Comparison of ENCODE assay signal across 13 cellular contexts in genomic region chr12:67919406-67919805, GRCh38.
DNase-seq lines count a peak whose midpoint lies in the region; ATAC-seq lines count a peak whose summit lies in the region.
"Had no signal": no experiment of that assay in that cellular context is flagged by ENCODE, and none has a peak within 500 bp of the region (broad histone marks: within the 10 kb centered on the region; RNA-seq: fewer than 3 reads in every experiment).

No MANE protein-coding gene starts in this region.

- peak overlapping the region; percentile 65 for H3K27ac ChIP-seq in epithelial cell of prostate
- H3K27ac ChIP-seq: C4-2B had no signal

- no peak for ATAC-seq in GM19463 (IDR thresholded peaks at IDR 0.05; ENCODE audit: unreplicated experiment)
- ATAC-seq: activated naive CD4-positive, alpha-beta T cell treated with anti-CD3 and anti-CD28 coated beads, Interleukin-2, amount 50 U/mL, for 72 hours; K562 had no signal

- peak; percentile 34 for DNase-seq in GM03348 (ENCODE audit: low spot score)
- DNase-seq in RPMI7951 (ENCODE audit: low read depth), result peak; percentile 30
- no peak for DNase-seq in epithelial cell of prostate (ENCODE audit: low read depth, low spot score)
- DNase-seq in renal cortical epithelial cell (ENCODE audit: low read depth), result peak; percentile 77
- DNase-seq in H4 (ENCODE audit: low spot score), result no peak
- DNase-seq in effector CD4-positive, alpha-beta T cell, result no peak
- DNase-seq: activated CD4-positive, alpha-beta T cell treated with anti-CD3 and anti-CD28 coated beads, Interleukin-2, amount 10 ng/mL, durations not matched to agents 24 days and 14 days; NCI-H1105; NCI-H226 had no signal

Comparison
In these comparisons a context has a peak if more than half of its experiments do, and no peak if none do; other contexts are left out.
1. DNase-seq: peak in GM03348 (single experiment), RPMI7951 (single experiment) and renal cortical epithelial cell (single experiment); none in epithelial cell of prostate (single experiment), H4 (single experiment) and effector CD4-positive, alpha-beta T cell (single experiment).